ENCODE assay signal across 1 cellular context in genomic region chr6:133097208-133097607, GRCh38.
TF ChIP-seq lines count a peak whose summit lies in the region.

No MANE protein-coding gene starts in this region.

TF ChIP-seq in HCT116, 20 proteins besides CTCF, POLR2A, EP300 and RAD21 (continued from another document):
- TF ChIP-seq, protein P1, sequence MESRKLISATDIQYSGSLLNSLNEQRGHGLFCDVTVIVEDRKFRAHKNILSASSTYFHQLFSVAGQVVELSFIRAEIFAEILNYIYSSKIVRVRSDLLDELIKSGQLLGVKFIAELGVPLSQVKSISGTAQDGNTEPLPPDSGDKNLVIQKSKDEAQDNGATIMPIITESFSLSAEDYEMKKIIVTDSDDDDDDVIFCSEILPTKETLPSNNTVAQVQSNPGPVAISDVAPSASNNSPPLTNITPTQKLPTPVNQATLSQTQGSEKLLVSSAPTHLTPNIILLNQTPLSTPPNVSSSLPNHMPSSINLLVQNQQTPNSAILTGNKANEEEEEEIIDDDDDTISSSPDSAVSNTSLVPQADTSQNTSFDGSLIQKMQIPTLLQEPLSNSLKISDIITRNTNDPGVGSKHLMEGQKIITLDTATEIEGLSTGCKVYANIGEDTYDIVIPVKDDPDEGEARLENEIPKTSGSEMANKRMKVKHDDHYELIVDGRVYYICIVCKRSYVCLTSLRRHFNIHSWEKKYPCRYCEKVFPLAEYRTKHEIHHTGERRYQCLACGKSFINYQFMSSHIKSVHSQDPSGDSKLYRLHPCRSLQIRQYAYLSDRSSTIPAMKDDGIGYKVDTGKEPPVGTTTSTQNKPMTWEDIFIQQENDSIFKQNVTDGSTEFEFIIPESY (IDR thresholded peaks at IDR 0.05; ENCODE audit: extremely low read depth, insufficient replicate concordance, low read length): no peak
- TF ChIP-seq JUND (IDR thresholded peaks at IDR 0.05): no peak
